Comparison of ENCODE assay signal across 2 cellular contexts in genomic region chr11:46105134-46105628, GRCh38.
A peak's percentile ranks its signal among the peaks of the same experiment; 100 is the strongest.
TF ChIP-seq lines count a peak whose summit lies in the region.

No MANE protein-coding gene starts in this region.

TF ChIP-seq in GM23338, 12 proteins besides CTCF, POLR2A, EP300 and RAD21 (continued from another document):
- TF ChIP-seq JUNB (IDR thresholded peaks at IDR 0.05; ENCODE audit: unreplicated experiment), result no peak
- no peak for TF ChIP-seq CREB1 (CRISPR knock-in tag; IDR thresholded peaks at IDR 0.05; ENCODE audit: low read depth)
- TF ChIP-seq REST (IDR thresholded peaks at IDR 0.05; ENCODE audit: unreplicated experiment), result no peak
- TF ChIP-seq ZNF114 (CRISPR knock-in tag; IDR thresholded peaks at IDR 0.05), result no peak
- TF ChIP-seq NANOG (IDR thresholded peaks at IDR 0.05; ENCODE audit: borderline replicate concordance), result no peak
- no peak for TF ChIP-seq ZNF331 (CRISPR knock-in tag; IDR thresholded peaks at IDR 0.05; ENCODE audit: low read depth)
- TF ChIP-seq STAT1 (IDR thresholded peaks at IDR 0.05; ENCODE audit: unreplicated experiment), result no peak
- TF ChIP-seq ETS1 (IDR thresholded peaks at IDR 0.05), result no peak
- no peak for TF ChIP-seq ZNF462 (CRISPR knock-in tag; IDR thresholded peaks at IDR 0.05)
- TF ChIP-seq EZH2 (IDR thresholded peaks at IDR 0.05; ENCODE audit: low read depth, unreplicated experiment), result no peak
- no peak for TF ChIP-seq POLR2AphosphoS5 (IDR thresholded peaks at IDR 0.05; ENCODE audit: low read depth)

TF ChIP-seq in SK-N-SH, 30 proteins besides CTCF, POLR2A, EP300 and RAD21:
- TF ChIP-seq RCOR1 (IDR thresholded peaks at IDR 0.05; ENCODE audit: low read length) (peak; percentile 46; the same call in 1 of the 2 replicates), TCF12 (IDR thresholded peaks at IDR 0.05) (no peak), MXI1 (IDR thresholded peaks at IDR 0.05; ENCODE audit: low read depth, low read length) (peak; percentile 77; the same call in 1 of the 2 replicates)
TF ChIP-seq in SK-N-SH: peak in this region for 2.
